In the genomic region with DNA sequence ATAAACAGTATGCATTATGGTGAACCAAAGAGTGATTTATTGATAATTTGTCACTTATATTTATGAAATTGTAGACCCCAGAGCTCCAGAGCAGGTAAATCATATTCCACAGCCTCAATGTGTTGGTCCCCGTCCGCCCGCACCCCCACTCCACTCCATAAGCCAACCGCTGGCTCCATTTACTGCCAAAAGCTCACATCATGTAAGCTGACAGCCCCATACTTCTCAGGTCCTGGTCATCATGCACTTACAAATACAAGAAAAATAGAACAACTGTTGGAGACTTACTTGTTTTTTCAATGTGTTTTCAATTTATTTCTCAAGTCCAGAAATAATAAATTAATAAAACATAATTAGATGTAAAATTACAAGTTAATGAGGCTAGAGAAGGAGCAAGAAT, we compare ENCODE assay signal across 20 cellular contexts.
"Had no signal": no experiment of that assay in that cellular context is flagged by ENCODE, and none has a peak within 500 bp of the region (broad histone marks: within the 10 kb centered on the region; RNA-seq: fewer than 3 reads in every experiment).

No MANE protein-coding gene starts in this region.

- DNase-seq: Kasumi-1, MM.1S, NCI-H1092 treated with DMSO at 0.1 percent for 48 hours, NCI-H1436, NCI-H187, NCI-H2029 treated with DMSO at 0.1 percent for 48 hours, NCI-H226, NCI-H446, NCI-H510A, NCI-H524 treated with DMSO at 0.1 percent for 48 hours, NCI-H69, NCI-H774, PC-3, SHP77 had no signal

- ATAC-seq: Panc1, PC-3 had no signal

- H3K4me1 Mint-ChIP-seq: IgD-negative memory B cell had no signal

- H3K4me3 ChIP-seq: K562 had no signal

- H3K27ac Mint-ChIP-seq: IgD-negative memory B cell had no signal

- H3K4me3 Mint-ChIP-seq: IgD-negative memory B cell had no signal

- H3K36me3 Mint-ChIP-seq: IgD-negative memory B cell had no signal

- H3K27ac ChIP-seq: HL-60, KMS-11, RWPE1 had no signal
